In genomic region chr17:78186689-78187595, GRCh38 we compare ENCODE assay signal across 8 cellular contexts. TPM values are rescaled to one million over a fixed set of nuclear protein-coding genes. Genes with fewer than 3 reads are reported as not detected.
DNase-seq lines count a peak whose midpoint lies in the region; TF ChIP-seq lines count a peak whose summit lies in the region.

A gene with protein sequence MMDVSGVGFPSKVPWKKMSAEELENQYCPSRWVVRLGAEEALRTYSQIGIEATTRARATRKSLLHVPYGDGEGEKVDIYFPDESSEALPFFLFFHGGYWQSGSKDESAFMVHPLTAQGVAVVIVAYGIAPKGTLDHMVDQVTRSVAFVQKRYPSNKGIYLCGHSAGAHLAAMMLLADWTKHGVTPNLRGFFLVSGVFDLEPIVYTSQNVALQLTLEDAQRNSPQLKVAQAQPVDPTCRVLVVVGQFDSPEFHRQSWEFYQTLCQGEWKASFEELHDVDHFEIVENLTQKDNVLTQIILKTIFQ (plus strand): TSS chr17:78187362. CDS start chr17:78187371, 9 bp downstream.
A gene with protein sequence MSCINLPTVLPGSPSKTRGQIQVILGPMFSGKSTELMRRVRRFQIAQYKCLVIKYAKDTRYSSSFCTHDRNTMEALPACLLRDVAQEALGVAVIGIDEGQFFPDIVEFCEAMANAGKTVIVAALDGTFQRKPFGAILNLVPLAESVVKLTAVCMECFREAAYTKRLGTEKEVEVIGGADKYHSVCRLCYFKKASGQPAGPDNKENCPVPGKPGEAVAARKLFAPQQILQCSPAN (minus strand): TSS chr17:78187052. CDS start chr17:78186994, 58 bp downstream.

- H3K4me1 Mint-ChIP-seq in neural crest cell, result peaks cover 47% of the 10 kb centered on the region

- H3K27me3 ChIP-seq in stomach smooth muscle (ENCODE audit: control insufficient read depth in 1 of 2, insufficient read depth in 2 of 2, low read length in 2 of 2), result no peaks in the 10 kb centered on the region

- peak within 1 kb of the TSS; percentile 98 for H3K27ac Mint-ChIP-seq in neural crest cell (ENCODE audit: unreplicated experiment)

- H3K9me3 ChIP-seq in ES-I3 (ENCODE audit: control insufficient read depth, insufficient read depth, low read length), result no peaks in the 10 kb centered on the region
- H3K9me3 ChIP-seq in stomach smooth muscle (ENCODE audit: control insufficient read depth in 2 of 2, low read length in 2 of 2), result no peaks in the 10 kb centered on the region

- peak within 1 kb of the TSS; percentile 58 for H3K27ac ChIP-seq in stomach smooth muscle (ENCODE audit: low read length)

- H3K4me1 ChIP-seq in ES-I3 (ENCODE audit: insufficient read depth, low read length) (peaks cover 13% of the 10 kb centered on the region), stomach smooth muscle (ENCODE audit: control insufficient read depth, insufficient read depth, low read length) (peaks cover 43% of the 10 kb centered on the region)

- H3K36me3 Mint-ChIP-seq in neural crest cell (ENCODE audit: low read depth), result peaks cover 13% of the 10 kb centered on the region

- peak within 1 kb of the TSS; percentile 86 for H3K4me3 Mint-ChIP-seq in neural crest cell

- H3K27me3 Mint-ChIP-seq in neural crest cell (ENCODE audit: low read depth), result no peaks in the 10 kb centered on the region

- peak within 1 kb of the TSS; percentile 90 for H3K9ac ChIP-seq in ES-I3 (ENCODE audit: low read depth, low read length)
- H3K9ac ChIP-seq in stomach smooth muscle (ENCODE audit: low read length in 2 of 2), result no peak within 1 kb of the TSS

- peaks cover 3% of the 10 kb centered on the region for H3K9me3 Mint-ChIP-seq in neural crest cell

- H3K36me3 ChIP-seq in ES-I3 (ENCODE audit: insufficient read depth, low read length) (peaks cover 27% of the 10 kb centered on the region), stomach smooth muscle (ENCODE audit: control insufficient read depth in 2 of 2, insufficient read depth in 2 of 2, low read length in 2 of 2) (peaks cover 0 to 2% of the 10 kb centered on the region in 2 donors)

- TF ChIP-seq CTCF in fibroblast of villous mesenchyme (IDR thresholded peaks at IDR 0.05; ENCODE audit: insufficient read depth, low read depth, low read length), result peak; percentile 79
- peak; percentile 96 for TF ChIP-seq CTCF in neural crest cell (conservative IDR thresholded peaks at IDR 0.05)

- DNase-seq in H4 (ENCODE audit: low spot score) (peak; percentile 94), LoVo (ENCODE audit: low spot score) (peak; percentile 99), SHP77 (lab: John Stamatoyannopoulos, UW) (peak; percentile 97), fibroblast of villous mesenchyme (ENCODE audit: low read depth) (peak; percentile 98), neural crest cell (ENCODE audit: low read depth, low spot score) (peak; percentile 100)
- DNase-seq in activated effector memory CD4-positive, alpha-beta T cell treated with Interleukin-2 at 50 U/mL for 16 hours, result peak; percentile 75

- H3K4me3 ChIP-seq in fibroblast of villous mesenchyme (ENCODE audit: low read depth, low read length) (peak within 1 kb of the TSS; percentile 77), stomach smooth muscle (ENCODE audit: low read length in 2 of 2) (peak within 1 kb of the TSS; percentile 64 to 76)

RNA-seq across cellular contexts. Expression of the first gene that starts in this region (rescaled TPM):
- 24.5 and 33.1 TPM in 2 replicates for total RNA-seq in H4 (2014; rRNA removed; shearing (Covaris generic))
- total RNA-seq in fibroblast of villous mesenchyme (19.0 and 21.6 TPM in 2 replicates), neural crest cell (38.1 and 41.9 TPM in 2 replicates)

RNA-seq across cellular contexts. Expression of the second gene that starts in this region (rescaled TPM):
- total RNA-seq in H4 (2014; rRNA removed; shearing (Covaris generic)), result 188 and 253 TPM in 2 replicates
- total RNA-seq in fibroblast of villous mesenchyme (87.2 and 158 TPM in 2 replicates), neural crest cell (48.7 and 53.9 TPM in 2 replicates)

Comparison
In these comparisons a context has a peak if more than half of its experiments do, and no peak if none do; other contexts are left out.
1. Peak in every context shown above with its lines: DNase-seq, H3K4me3 ChIP-seq and H3K27ac ChIP-seq.